16 cellular contexts compared by ENCODE assay signal in the genomic region with DNA sequence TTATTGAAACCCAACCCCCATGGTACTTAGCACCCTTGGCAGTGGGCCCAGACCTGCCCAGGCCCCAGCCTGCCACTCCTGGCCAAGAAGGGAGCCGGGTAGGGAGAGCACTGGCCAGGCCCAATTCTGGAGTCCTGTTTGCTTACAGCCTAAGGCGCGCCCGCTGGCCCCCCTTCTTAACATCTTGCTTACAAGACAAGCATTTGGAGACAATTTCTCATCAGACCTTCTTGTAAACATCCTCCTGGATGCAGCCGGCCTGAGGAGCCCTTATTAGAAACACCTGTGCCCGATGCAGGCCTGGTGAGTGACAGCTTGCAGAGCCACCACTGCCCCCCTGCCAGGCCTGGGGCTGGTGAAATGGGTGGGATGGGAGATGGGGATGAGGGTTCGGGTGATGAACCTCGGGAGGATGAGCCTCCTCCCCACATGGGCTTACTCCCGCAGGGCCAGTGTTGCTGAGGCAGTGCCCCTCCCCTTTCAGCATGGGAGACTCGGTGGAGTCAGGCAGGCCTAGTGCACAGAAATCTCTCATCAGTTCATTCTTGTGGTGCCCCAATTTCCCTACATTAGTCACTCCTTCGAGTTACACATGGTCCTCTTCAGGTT.
DNase-seq lines count a peak whose midpoint lies in the region; TF ChIP-seq lines count a peak whose summit lies in the region.
"Had no signal": no experiment of that assay in that cellular context is flagged by ENCODE, and none has a peak within 500 bp of the region (broad histone marks: within the 10 kb centered on the region; RNA-seq: fewer than 3 reads in every experiment).

No MANE protein-coding gene starts in this region.

- H3K4me3 ChIP-seq in colonic mucosa (no peak overlapping the region), transverse colon (no peak overlapping the region)
- H3K4me3 ChIP-seq: right atrium auricular region, SJCRH30, uterus had no signal

- in situ Hi-C loops in transverse colon (cut with MboI; ENCODE audit: low pct_ligation_motif_present in 1 of 4, low pct_unique_long_range_greater_than_20kb in 1 of 4, low sequenced_read_pairs in 3 of 4), result loop anchor here in 2 of 4 donors (25.0 kb wide), 3 partner anchors 632 to 807 kb away; no protein-coding TSS in a partner anchor

- POLR2A ChIA-PET in activated CD4-positive, alpha-beta memory T cell treated with anti-CD3 and anti-CD28 coated beads, Interleukin-2, amount 10 ng/mL, durations not matched to agents 7 days and 5 days (lab: Charles Lee), result no interaction called here
- POLR2A ChIA-PET in activated CD4-positive, alpha-beta memory T cell treated with anti-CD3 and anti-CD28 coated beads for 36 hours (lab: Charles Lee), result no interaction called here

- H3K4me3 Mint-ChIP-seq in activated CD4-positive, alpha-beta memory T cell treated with anti-CD3 and anti-CD28 coated beads, Interleukin-2, amount 10 ng/mL, durations not matched to agents 7 days and 5 days, result no peak overlapping the region
- H3K4me3 Mint-ChIP-seq in activated CD4-positive, alpha-beta memory T cell treated with anti-CD3 and anti-CD28 coated beads for 36 hours, result no peak overlapping the region
- no peak overlapping the region for H3K4me3 Mint-ChIP-seq in endothelial cell (ENCODE audit: unreplicated experiment)
- H3K4me3 Mint-ChIP-seq: activated CD4-positive, alpha-beta T cell treated with anti-CD3 and anti-CD28 coated beads, Interleukin-2, amount 10 ng/mL, durations not matched to agents 7 days and 5 days; activated naive CD8-positive, alpha-beta T cell; dendritic cell treated with granulocyte-macrophage colony-stimulating factor and Interleukin-4, amounts not matched to agents 40 ng/mL and 50 ng/mL, for 4 days had no signal

- H3K9me3 Mint-ChIP-seq in activated CD4-positive, alpha-beta memory T cell treated with anti-CD3 and anti-CD28 coated beads, Interleukin-2, amount 10 ng/mL, durations not matched to agents 7 days and 5 days, result no peaks in the 10 kb centered on the region
- no peaks in the 10 kb centered on the region for H3K9me3 Mint-ChIP-seq in activated CD4-positive, alpha-beta memory T cell treated with anti-CD3 and anti-CD28 coated beads for 36 hours
- no peaks in the 10 kb centered on the region for H3K9me3 Mint-ChIP-seq in endothelial cell (ENCODE audit: unreplicated experiment)
- H3K9me3 Mint-ChIP-seq: activated CD4-positive, alpha-beta T cell treated with anti-CD3 and anti-CD28 coated beads, Interleukin-2, amount 10 ng/mL, durations not matched to agents 7 days and 5 days; dendritic cell treated with granulocyte-macrophage colony-stimulating factor and Interleukin-4, amounts not matched to agents 40 ng/mL and 50 ng/mL, for 4 days had no signal

- no peaks in the 10 kb centered on the region for H3K9me3 ChIP-seq in colonic mucosa
- no peaks in the 10 kb centered on the region for H3K9me3 ChIP-seq in transverse colon
- H3K9me3 ChIP-seq: right atrium auricular region, SJCRH30, uterus had no signal

- intact Hi-C loops in activated CD4-positive, alpha-beta memory T cell treated with anti-CD3 and anti-CD28 coated beads for 36 hours (cut with micrococcal nuclease), result loop anchor here (5.0 kb wide), 1 partner anchor 128 kb away; no protein-coding TSS in a partner anchor
- intact Hi-C loops in colonic mucosa (cut with DNase I) (no loop called here), transverse colon (cut with DNase I; ENCODE audit: low total_unique reads) (loop anchor here (5.0 kb wide), 1 partner anchor 812 kb away; no protein-coding TSS in a partner anchor)

- H3K4me1 ChIP-seq in colonic mucosa (no peaks in the 10 kb centered on the region), transverse colon (peaks cover 10 to 24% (median 20%) of the 10 kb centered on the region in 4 donors)
- H3K4me1 ChIP-seq: right atrium auricular region, SJCRH30 had no signal

- no peak for TF ChIP-seq POLR2A in transverse colon (IDR thresholded peaks at IDR 0.05)

- CTCF ChIA-PET in activated CD4-positive, alpha-beta memory T cell treated with anti-CD3 and anti-CD28 coated beads, Interleukin-2, amount 10 ng/mL, durations not matched to agents 7 days and 5 days (lab: Charles Lee), result no interaction called here
- CTCF ChIA-PET in activated CD4-positive, alpha-beta memory T cell treated with anti-CD3 and anti-CD28 coated beads for 36 hours (lab: Charles Lee), result no interaction called here

- no peak for TF ChIP-seq EP300 in transverse colon (IDR thresholded peaks at IDR 0.05; ENCODE audit: low read depth)

- H3K27me3 ChIP-seq in colonic mucosa (no peaks in the 10 kb centered on the region), transverse colon (no peaks in the 10 kb centered on the region)
- H3K27me3 ChIP-seq: right atrium auricular region, uterus had no signal

- H3K4me1 Mint-ChIP-seq in activated CD4-positive, alpha-beta memory T cell treated with anti-CD3 and anti-CD28 coated beads, Interleukin-2, amount 10 ng/mL, durations not matched to agents 7 days and 5 days, result no peaks in the 10 kb centered on the region
- no peaks in the 10 kb centered on the region for H3K4me1 Mint-ChIP-seq in activated CD4-positive, alpha-beta memory T cell treated with anti-CD3 and anti-CD28 coated beads for 36 hours (ENCODE audit: low read depth)
- peaks cover 12% of the 10 kb centered on the region for H3K4me1 Mint-ChIP-seq in endothelial cell (ENCODE audit: unreplicated experiment)
- H3K4me1 Mint-ChIP-seq: activated CD4-positive, alpha-beta T cell treated with anti-CD3 and anti-CD28 coated beads, Interleukin-2, amount 10 ng/mL, durations not matched to agents 7 days and 5 days had no signal

- no peaks in the 10 kb centered on the region for H3K27me3 Mint-ChIP-seq in activated CD4-positive, alpha-beta memory T cell treated with anti-CD3 and anti-CD28 coated beads, Interleukin-2, amount 10 ng/mL, durations not matched to agents 7 days and 5 days
- peaks cover 2% of the 10 kb centered on the region for H3K27me3 Mint-ChIP-seq in activated CD4-positive, alpha-beta memory T cell treated with anti-CD3 and anti-CD28 coated beads for 36 hours
- H3K27me3 Mint-ChIP-seq in endothelial cell (ENCODE audit: unreplicated experiment), result peaks cover 4% of the 10 kb centered on the region
- H3K27me3 Mint-ChIP-seq: activated CD4-positive, alpha-beta T cell treated with anti-CD3 and anti-CD28 coated beads, Interleukin-2, amount 10 ng/mL, durations not matched to agents 7 days and 5 days; activated naive CD8-positive, alpha-beta T cell; dendritic cell treated with granulocyte-macrophage colony-stimulating factor and Interleukin-4, amounts not matched to agents 40 ng/mL and 50 ng/mL, for 4 days had no signal

- H3K36me3 Mint-ChIP-seq in activated CD4-positive, alpha-beta memory T cell treated with anti-CD3 and anti-CD28 coated beads, Interleukin-2, amount 10 ng/mL, durations not matched to agents 7 days and 5 days (ENCODE audit: low read depth), result no peaks in the 10 kb centered on the region
- H3K36me3 Mint-ChIP-seq in activated CD4-positive, alpha-beta memory T cell treated with anti-CD3 and anti-CD28 coated beads for 36 hours, result no peaks in the 10 kb centered on the region
- H3K36me3 Mint-ChIP-seq in endothelial cell (ENCODE audit: low read depth, unreplicated experiment), result no peaks in the 10 kb centered on the region
- H3K36me3 Mint-ChIP-seq: activated naive CD8-positive, alpha-beta T cell had no signal

- H3K9ac ChIP-seq in colonic mucosa (ENCODE audit: low read depth in 2 of 2, low read length in 2 of 2), result no peak overlapping the region

- TF ChIP-seq CTCF in colonic mucosa (IDR thresholded peaks at IDR 0.05), result no peak
- no peak for TF ChIP-seq CTCF in transverse colon (IDR thresholded peaks at IDR 0.05)
- no peak for TF ChIP-seq CTCF in endothelial cell (IDR thresholded peaks at IDR 0.05; ENCODE audit: unreplicated experiment)

- no peak overlapping the region for H3K27ac Mint-ChIP-seq in activated CD4-positive, alpha-beta memory T cell treated with anti-CD3 and anti-CD28 coated beads, Interleukin-2, amount 10 ng/mL, durations not matched to agents 7 days and 5 days
- H3K27ac Mint-ChIP-seq in activated CD4-positive, alpha-beta memory T cell treated with anti-CD3 and anti-CD28 coated beads for 36 hours, result no peak overlapping the region
- no peak overlapping the region for H3K27ac Mint-ChIP-seq in endothelial cell (ENCODE audit: unreplicated experiment)
- H3K27ac Mint-ChIP-seq: activated CD4-positive, alpha-beta T cell treated with anti-CD3 and anti-CD28 coated beads, Interleukin-2, amount 10 ng/mL, durations not matched to agents 7 days and 5 days; activated naive CD8-positive, alpha-beta T cell; dendritic cell treated with granulocyte-macrophage colony-stimulating factor and Interleukin-4, amounts not matched to agents 40 ng/mL and 50 ng/mL, for 4 days had no signal

- H3K36me3 ChIP-seq in colonic mucosa (no peaks in the 10 kb centered on the region), transverse colon (no peaks in the 10 kb centered on the region)
- H3K36me3 ChIP-seq: right atrium auricular region, SJCRH30, uterus had no signal

- WGBS in transverse colon (ENCODE audit: low coverage in 1 of 2), 2 donors, result 49 to 80% methylated on average over 1 to 11 of the region's 11 CpGs

- DNase-seq in activated CD4-positive, alpha-beta memory T cell treated with anti-CD3 and anti-CD28 coated beads, Interleukin-2, amount 10 ng/mL, durations not matched to agents 7 days and 5 days, result peak; percentile 9
- no peak for DNase-seq in activated CD4-positive, alpha-beta memory T cell treated with anti-CD3 and anti-CD28 coated beads for 36 hours
- DNase-seq in NCI-H1436 treated with DMSO at 0.1 percent for 48 hours (lab: John Stamatoyannopoulos, UW) (peak; percentile 5), colonic mucosa (peak; percentile 48), transverse colon (peak; percentile 47), GM19240 (ENCODE audit: insufficient read length, low spot score) (no peak), endothelial cell (ENCODE audit: low spot score) (no peak)
- no peak for DNase-seq in activated CD4-positive, CD25-positive, alpha-beta regulatory T cell treated with anti-CD3 and anti-CD28 coated beads, Interleukin-2, amount 50 U/mL, for 72 hours
- DNase-seq: activated CD4-positive, alpha-beta T cell treated with anti-CD3 and anti-CD28 coated beads, Interleukin-2, amount 10 ng/mL, durations not matched to agents 7 days and 5 days; NCI-H187 treated with DMSO at 0.1 percent for 48 hours; uterus had no signal

- H3K27ac ChIP-seq in colonic mucosa (no peak overlapping the region), transverse colon (no peak overlapping the region)
- H3K27ac ChIP-seq: HL-60, right atrium auricular region, SJCRH30, uterus had no signal

Comparison
In these comparisons a context has a peak if more than half of its experiments do, and no peak if none do; other contexts are left out.
1. DNase-seq: peak in activated CD4-positive, alpha-beta memory T cell treated with anti-CD3 and anti-CD28 coated beads, Interleukin-2, amount 10 ng/mL, durations not matched to agents 7 days and 5 days (single experiment), NCI-H1436 treated with DMSO at 0.1 percent for 48 hours (single experiment), colonic mucosa (single experiment) and transverse colon (single experiment); none in activated CD4-positive, alpha-beta memory T cell treated with anti-CD3 and anti-CD28 coated beads for 36 hours (single experiment), GM19240 (single experiment), endothelial cell (single experiment) and activated CD4-positive, CD25-positive, alpha-beta regulatory T cell treated with anti-CD3 and anti-CD28 coated beads, Interleukin-2, amount 50 U/mL, for 72 hours (single experiment).